ENCODE assay signal across 13 cellular contexts in genomic region chr12:119642986-119643385, GRCh38. TPM values are rescaled to one million over a fixed set of nuclear protein-coding genes. Genes with fewer than 3 reads are reported as not detected.
DNase-seq lines count a peak whose midpoint lies in the region; ATAC-seq and TF ChIP-seq lines count a peak whose summit lies in the region.
"Had no signal": no experiment of that assay in that cellular context is flagged by ENCODE, and none has a peak within 500 bp of the region (broad histone marks: within the 10 kb centered on the region; RNA-seq: fewer than 3 reads in every experiment).

No MANE protein-coding gene starts in this region.

- DNase-seq in GM13977 (ENCODE audit: low spot score) (no peak), WERI-Rb-1 (no peak), lower lobe of right lung (no peak), sciatic nerve (ENCODE audit: low spot score) (no peak), GM20000 (ENCODE audit: low spot score) (no peak)
- DNase-seq: CD8-positive, alpha-beta T cell; effector memory CD4-positive, alpha-beta T cell; stimulated activated naive B cell treated with anti-CD40 and anti-IgM and Interleukin-4, amounts not matched to agents 10 μg/mL and 1 μg/mL and 100 μg/mL, for 72 hours had no signal

- H3K27ac ChIP-seq in C4-2B (no peak overlapping the region), WERI-Rb-1 (no peak overlapping the region), lower lobe of right lung (no peak overlapping the region)
- H3K27ac ChIP-seq: RWPE1 had no signal

- H3K27me3 ChIP-seq in WERI-Rb-1 (ENCODE audit: insufficient read depth, low read depth, severe bottlenecking): no peaks in the 10 kb centered on the region
- H3K27me3 ChIP-seq in lower lobe of right lung (ENCODE audit: low read depth): peaks cover 3% of the 10 kb centered on the region

- intact Hi-C loops in lower lobe of right lung (cut with DNase I): no loop called here
- intact Hi-C loops in sciatic nerve (cut with DNase I): no loop called here

- TF ChIP-seq CTCF in C4-2B (conservative IDR thresholded peaks at IDR 0.05) (peak; percentile 43), GM13977 (IDR thresholded peaks at IDR 0.05; ENCODE audit: extremely low read depth, insufficient read depth, missing control alignments) (peak; percentile 25), WERI-Rb-1 (IDR thresholded peaks at IDR 0.05; ENCODE audit: low read depth, low read length) (peak; percentile 27), lower lobe of right lung (IDR thresholded peaks at IDR 0.05) (peak; percentile 15), GM20000 (IDR thresholded peaks at IDR 0.05; ENCODE audit: extremely low read depth, missing control alignments) (no peak)

- H3K4me3 ChIP-seq in WERI-Rb-1 (ENCODE audit: low read depth, low read length) (no peak overlapping the region), lower lobe of right lung (no peak overlapping the region)
- H3K4me3 ChIP-seq: lung had no signal

- in situ Hi-C loops in GM13977 (cut with MboI; ENCODE audit: low pct_unique_long_range_greater_than_20kb, low sequenced_read_pairs, unreplicated experiment): no loop called here

- H3K9me3 ChIP-seq in WERI-Rb-1 (ENCODE audit: severe bottlenecking) (no peaks in the 10 kb centered on the region), lower lobe of right lung (no peaks in the 10 kb centered on the region)

- H3K4me1 ChIP-seq in lower lobe of right lung: no peaks in the 10 kb centered on the region

- no peaks in the 10 kb centered on the region for H3K36me3 ChIP-seq in WERI-Rb-1
- no peaks in the 10 kb centered on the region for H3K36me3 ChIP-seq in lower lobe of right lung

- no peak for ATAC-seq in lower lobe of right lung
- no peak for ATAC-seq in sciatic nerve
- ATAC-seq in GM18511 (IDR thresholded peaks at IDR 0.05; ENCODE audit: unreplicated experiment): no peak
- ATAC-seq in HG03469 (IDR thresholded peaks at IDR 0.05; ENCODE audit: unreplicated experiment): no peak
- ATAC-seq: CD8-positive, alpha-beta T cell; stimulated activated naive B cell treated with anti-CD40 and anti-IgM and Interleukin-4, amounts not matched to agents 10 μg/mL and 1 μg/mL and 100 μg/mL, for 72 hours had no signal

RNA-seq across cellular contexts. Expression of gene PRKAB1, which starts 24.9 kb away (rescaled TPM):
- total RNA-seq in lower lobe of right lung (45.6 TPM), sciatic nerve (31.7 TPM)

RNA-seq across cellular contexts. Expression of gene TMEM233, which starts 49.4 kb away (rescaled TPM):
- total RNA-seq in lower lobe of right lung (0.47 TPM), sciatic nerve (0.53 TPM)
- total RNA-seq: CD8-positive, alpha-beta T cell had no signal
